1 cellular context compared by ENCODE assay signal in genomic region chr1:159925713-159926066, GRCh38.
TF ChIP-seq lines count a peak whose summit lies in the region.

No MANE protein-coding gene starts in this region.

TF ChIP-seq in endothelial cell of umbilical vein, 7 proteins besides CTCF, POLR2A, EP300 and RAD21:
- TF ChIP-seq JUN (IDR thresholded peaks at IDR 0.05; ENCODE audit: borderline replicate concordance, insufficient read depth, insufficient read length, low read depth) = no peak
